In the genomic region with DNA sequence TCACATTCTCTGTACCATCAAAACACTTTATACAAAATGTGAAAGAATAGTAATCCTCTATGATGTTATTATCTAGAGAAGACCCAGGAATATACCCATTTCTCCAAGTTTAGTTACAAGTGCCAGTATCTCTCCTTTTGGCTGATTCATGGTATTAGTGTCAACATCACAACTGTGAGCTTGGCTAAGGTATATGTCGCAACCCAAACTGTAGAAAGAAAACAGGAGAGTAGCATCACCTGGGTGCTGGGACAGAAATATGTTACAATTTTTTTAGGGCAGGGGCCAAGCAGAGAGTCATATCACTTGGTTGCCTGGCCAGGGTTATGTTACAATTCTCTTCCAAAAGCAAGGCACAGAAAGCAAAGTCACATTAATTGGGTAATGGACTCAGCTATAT, we compare ENCODE assay signal across 14 cellular contexts.
DNase-seq lines count a peak whose midpoint lies in the region; ATAC-seq and TF ChIP-seq lines count a peak whose summit lies in the region.
"Had no signal": no experiment of that assay in that cellular context is flagged by ENCODE, and none has a peak within 500 bp of the region (broad histone marks: within the 10 kb centered on the region; RNA-seq: fewer than 3 reads in every experiment).

No MANE protein-coding gene starts in this region.

- no peak for ATAC-seq in PC-3
- peak; percentile 38; the same call in 1 of the 3 replicates for ATAC-seq in RWPE2 (ENCODE audit: low read depth)
- no peak for ATAC-seq in GM23338

- H3K9me2 ChIP-seq in PC-3 (replicated peaks; ENCODE audit: low read length) (no peaks in the 10 kb centered on the region), GM23338 (ENCODE audit: insufficient read depth) (0 out of 2 replicates have a peak, but pooled peaks cover 3% of the 10 kb centered on the region)

- 0 out of 2 replicates have a peak, but pooled peaks cover 3% of the 10 kb centered on the region for H3K36me3 ChIP-seq in PC-3 (ENCODE audit: low read depth, low read length)
- no peaks in the 10 kb centered on the region for H3K36me3 ChIP-seq in RWPE2 (ENCODE audit: low read depth)
- H3K36me3 ChIP-seq in GM23338 (ENCODE audit: insufficient read depth), result no peaks in the 10 kb centered on the region

- no peaks in the 10 kb centered on the region; the same call in 2 of the 3 replicates for H3K36me3 Mint-ChIP-seq in GM23338 (ENCODE audit: low read depth)
- H3K36me3 Mint-ChIP-seq: CD4-positive, alpha-beta memory T cell had no signal

- H2AFZ ChIP-seq in PC-3 (ENCODE audit: low read length) (no peak overlapping the region), GM23338 (no peak overlapping the region)

- peaks cover 10% of the 10 kb centered on the region for H3K4me1 Mint-ChIP-seq in GM23338

- H3K4me3 ChIP-seq in PC-3 (ENCODE audit: low read length) (no peak overlapping the region), RWPE2 (ENCODE audit: severe bottlenecking) (no peak overlapping the region), GM23338 (no peak overlapping the region)

- peak overlapping the region; percentile 51 for H3K27ac ChIP-seq in PC-3 (ENCODE audit: low read length)
- no peak overlapping the region for H3K27ac ChIP-seq in RWPE2 (ENCODE audit: poor library complexity, severe bottlenecking)
- H3K27ac ChIP-seq in epithelial cell of prostate, result peak overlapping the region; percentile 63
- H3K27ac ChIP-seq in GM23338 (ENCODE audit: low read depth), result no peak overlapping the region

- intact Hi-C loops in PC-3 (cut with micrococcal nuclease), result no loop called here

- H3K4me2 ChIP-seq in PC-3 (ENCODE audit: low read length) (no peak overlapping the region), GM23338 (no peak overlapping the region)

- no peak overlapping the region for H3K27ac Mint-ChIP-seq in GM23338
- H3K27ac Mint-ChIP-seq: CD4-positive, alpha-beta memory T cell had no signal

- DNase-seq in PC-3 (peak; percentile 33), RWPE2 (ENCODE audit: low spot score) (no peak), epithelial cell of prostate (ENCODE audit: low read depth, low spot score) (no peak), GM23338 (ENCODE audit: low spot score) (no peak), GM20000 (ENCODE audit: low spot score) (no peak)
- no peak for DNase-seq in stimulated activated CD4-positive, alpha-beta T cell treated with anti-CD3 and anti-CD28 coated beads, Interleukin-4, amount 100 ng/mL, for 1 hour
- DNase-seq: C1 segment of cervical spinal cord; Calu3; CD4-positive, alpha-beta memory T cell; COR-L47; DMS79 treated with DMSO at 0.1 percent for 48 hours; GF-D8; H7; HCEC 1CT had no signal

- H3K27me3 Mint-ChIP-seq in GM23338 (ENCODE audit: insufficient read depth, low read depth, poor library complexity), result peaks cover 5% of the 10 kb centered on the region

- H3K4me1 ChIP-seq in PC-3 (ENCODE audit: insufficient read depth, low read length) (no peaks in the 10 kb centered on the region), RWPE2 (ENCODE audit: insufficient read depth, poor library complexity, severe bottlenecking) (peaks cover 9% of the 10 kb centered on the region), GM23338 (ENCODE audit: insufficient read depth) (peaks cover 13% of the 10 kb centered on the region)

- H3K79me2 ChIP-seq in PC-3 (ENCODE audit: low read length) (no peaks in the 10 kb centered on the region), GM23338 (replicated peaks; ENCODE audit: insufficient read depth) (no peaks in the 10 kb centered on the region)

- H3K27me3 ChIP-seq in PC-3 (ENCODE audit: low read length), result no peaks in the 10 kb centered on the region
- no peaks in the 10 kb centered on the region for H3K27me3 ChIP-seq in RWPE2 (ENCODE audit: insufficient read depth, poor library complexity, severe bottlenecking)
- no peaks in the 10 kb centered on the region for H3K27me3 ChIP-seq in GM23338 (ENCODE audit: insufficient read depth)

- CTCF ChIA-PET in PC-3 (lab: Charles Lee), result no interaction called here

- no peak overlapping the region for H3K9ac ChIP-seq in PC-3 (ENCODE audit: low read length)

- H4K20me1 ChIP-seq in PC-3 (ENCODE audit: low read length) (no peaks in the 10 kb centered on the region), GM23338 (replicated peaks; ENCODE audit: insufficient read depth) (no peaks in the 10 kb centered on the region)

- H3F3A ChIP-seq in PC-3 (ENCODE audit: low read length, unreplicated experiment) (no peaks in the 10 kb centered on the region), GM23338 (replicated peaks; ENCODE audit: low read depth) (no peaks in the 10 kb centered on the region)

- no peak overlapping the region for H3K4me3 Mint-ChIP-seq in GM23338
- H3K4me3 Mint-ChIP-seq: CD4-positive, alpha-beta memory T cell had no signal

- no TSS peak for BruUV-seq in PC-3 (replicated peaks; lab: Mats Ljungman, UMichigan)

- H3K9me3 Mint-ChIP-seq in GM23338, result peaks cover 63% of the 10 kb centered on the region

- H3K9me3 ChIP-seq in PC-3 (ENCODE audit: low read length) (peaks cover 5% of the 10 kb centered on the region; the same call in 1 of the 2 replicates), RWPE2 (ENCODE audit: severe bottlenecking) (peaks cover 1% of the 10 kb centered on the region)

- POLR2A ChIA-PET in PC-3 (lab: Charles Lee; ENCODE audit: unreplicated experiment), result no interaction called here

- TF ChIP-seq CTCF in PC-3 (conservative IDR thresholded peaks at IDR 0.05; ENCODE audit: low read depth, low read length) (no peak), RWPE2 (IDR thresholded peaks at IDR 0.05; ENCODE audit: poor library complexity, severe bottlenecking) (no peak), GM23338 (conservative IDR thresholded peaks at IDR 0.05; ENCODE audit: low read depth in 2 of 2) (no peak), GM20000 (IDR thresholded peaks at IDR 0.05; ENCODE audit: extremely low read depth, missing control alignments) (no peak)

TF ChIP-seq in GM23338, 12 proteins besides CTCF, POLR2A, EP300 and RAD21 (continues in another document):
- TF ChIP-seq JUNB (IDR thresholded peaks at IDR 0.05; ENCODE audit: unreplicated experiment) (no peak), ZNF114 (CRISPR knock-in tag; IDR thresholded peaks at IDR 0.05) (no peak)
- TF ChIP-seq, protein P1, sequence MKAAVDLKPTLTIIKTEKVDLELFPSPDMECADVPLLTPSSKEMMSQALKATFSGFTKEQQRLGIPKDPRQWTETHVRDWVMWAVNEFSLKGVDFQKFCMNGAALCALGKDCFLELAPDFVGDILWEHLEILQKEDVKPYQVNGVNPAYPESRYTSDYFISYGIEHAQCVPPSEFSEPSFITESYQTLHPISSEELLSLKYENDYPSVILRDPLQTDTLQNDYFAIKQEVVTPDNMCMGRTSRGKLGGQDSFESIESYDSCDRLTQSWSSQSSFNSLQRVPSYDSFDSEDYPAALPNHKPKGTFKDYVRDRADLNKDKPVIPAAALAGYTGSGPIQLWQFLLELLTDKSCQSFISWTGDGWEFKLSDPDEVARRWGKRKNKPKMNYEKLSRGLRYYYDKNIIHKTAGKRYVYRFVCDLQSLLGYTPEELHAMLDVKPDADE (IDR thresholded peaks at IDR 0.05), result no peak

Comparison
In these comparisons a context has a peak if more than half of its experiments do, and no peak if none do; other contexts are left out.
1. H3K27ac ChIP-seq: peak in PC-3 (single experiment) and epithelial cell of prostate (single experiment); none in RWPE2 (single experiment) and GM23338 (single experiment).